1 cellular context compared by ENCODE assay signal in the genomic region with DNA sequence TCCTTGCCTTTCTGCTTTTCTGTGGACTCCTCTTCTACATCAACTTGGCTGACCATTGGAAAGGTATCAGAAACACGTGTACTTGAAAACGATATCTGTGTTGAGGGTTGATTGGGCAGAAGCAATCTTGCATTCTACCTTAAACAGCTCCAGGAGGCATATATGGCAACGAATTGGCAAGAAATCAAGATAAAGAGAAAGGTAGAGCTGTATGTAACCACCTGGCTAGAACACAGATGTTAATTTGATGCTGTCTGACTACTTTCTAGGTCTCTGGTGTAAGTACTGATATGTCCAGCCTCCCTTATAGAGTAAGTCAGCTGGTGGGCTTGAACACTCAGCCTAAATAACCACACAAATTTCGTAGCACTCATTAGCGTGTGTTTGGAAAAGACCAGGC.
TF ChIP-seq lines count a peak whose summit lies in the region.

No MANE protein-coding gene starts in this region.

TF ChIP-seq in HepG2, 621 proteins besides CTCF, POLR2A, EP300 and RAD21:
- TF ChIP-seq ZFYVE20 (CRISPR knock-in tag; IDR thresholded peaks at IDR 0.05; ENCODE audit: borderline replicate concordance, low read depth): no peak
- TF ChIP-seq ZNF747 (CRISPR knock-in tag; IDR thresholded peaks at IDR 0.05; ENCODE audit: borderline replicate concordance): no peak
